In genomic region chr4:94446386-94446785, GRCh38 we compare ENCODE assay signal across 17 cellular contexts. TPM values are rescaled to one million over a fixed set of nuclear protein-coding genes. Genes with fewer than 3 reads are reported as not detected.
DNase-seq lines count a peak whose midpoint lies in the region; ATAC-seq and TF ChIP-seq lines count a peak whose summit lies in the region.
"Had no signal": no experiment of that assay in that cellular context is flagged by ENCODE, and none has a peak within 500 bp of the region (broad histone marks: within the 10 kb centered on the region; RNA-seq: fewer than 3 reads in every experiment).

No MANE protein-coding gene starts in this region.

- peak overlapping the region; percentile 68 for H3K27ac ChIP-seq in epithelial cell of prostate
- H3K27ac ChIP-seq in osteoblast (ENCODE audit: low read depth, low read length), result peak overlapping the region; percentile 88
- H3K27ac ChIP-seq: BLaER1 treated with 17β-estradiol and CSF1 and Interleukin-3, amounts not matched to agents 10 nM and 100 nM; dorsolateral prefrontal cortex had no signal

- H3K4me3 ChIP-seq in BJ (ENCODE audit: low read depth, low read length) (no peak overlapping the region), osteoblast (ENCODE audit: insufficient read depth, low read length) (no peak overlapping the region)
- H3K4me3 ChIP-seq: BLaER1 treated with 17β-estradiol and CSF1 and Interleukin-3, amounts not matched to agents 10 nM and 100 nM; dorsolateral prefrontal cortex had no signal

- H3K36me3 Mint-ChIP-seq in activated CD8-positive, alpha-beta T cell treated with anti-CD3 and anti-CD28 coated beads, Interleukin-2, amount 10 ng/mL, durations not matched to agents 7 days and 5 days (ENCODE audit: low read depth), result no peaks in the 10 kb centered on the region
- H3K36me3 Mint-ChIP-seq: activated naive CD4-positive, alpha-beta T cell treated with anti-CD3 and anti-CD28 coated beads, Interleukin-2, amount 50 U/mL, for 24 hours; IgD-negative memory B cell had no signal

- H3K9me3 ChIP-seq in osteoblast (ENCODE audit: low read depth, low read length), result no peaks in the 10 kb centered on the region
- H3K9me3 ChIP-seq: BLaER1 treated with 17β-estradiol and CSF1 and Interleukin-3, amounts not matched to agents 10 nM and 100 nM had no signal

- no peak for TF ChIP-seq CTCF in BJ (IDR thresholded peaks at IDR 0.05; ENCODE audit: insufficient read depth, low read depth, low read length)
- TF ChIP-seq CTCF in osteoblast (IDR thresholded peaks at IDR 0.05; ENCODE audit: extremely low read depth, low read depth, low read length), result no peak

- H3K36me3 ChIP-seq in BJ (ENCODE audit: control insufficient read depth, insufficient read depth, low read length), result no peaks in the 10 kb centered on the region
- no peaks in the 10 kb centered on the region for H3K36me3 ChIP-seq in osteoblast (ENCODE audit: insufficient read depth, low read length)
- H3K36me3 ChIP-seq: BLaER1 treated with 17β-estradiol and CSF1 and Interleukin-3, amounts not matched to agents 10 nM and 100 nM had no signal

- ATAC-seq in GM18520 (IDR thresholded peaks at IDR 0.05; ENCODE audit: unreplicated experiment), result no peak
- ATAC-seq in activated CD8-positive, alpha-beta T cell treated with anti-CD3 and anti-CD28 coated beads, Interleukin-2, amount 10 ng/mL, durations not matched to agents 7 days and 5 days, result no peak

- POLR2A ChIA-PET in BJ (lab: Charles Lee), result no interaction called here
- POLR2A ChIA-PET in activated CD8-positive, alpha-beta T cell treated with anti-CD3 and anti-CD28 coated beads, Interleukin-2, amount 10 ng/mL, durations not matched to agents 7 days and 5 days (lab: Charles Lee), result no interaction called here

- peak overlapping the region; percentile 51 for H3K4me2 ChIP-seq in osteoblast (ENCODE audit: insufficient read depth, low read length)
- H3K4me2 ChIP-seq: BLaER1 treated with 17β-estradiol and CSF1 and Interleukin-3, amounts not matched to agents 10 nM and 100 nM had no signal

- CTCF ChIA-PET in BJ (lab: Yijun Ruan, JAX), result no interaction called here
- CTCF ChIA-PET in activated CD8-positive, alpha-beta T cell treated with anti-CD3 and anti-CD28 coated beads, Interleukin-2, amount 10 ng/mL, durations not matched to agents 7 days and 5 days (lab: Charles Lee), result no interaction called here

- DNase-seq in BJ (ENCODE audit: low read depth) (peak; percentile 61), RPMI7951 (ENCODE audit: low read depth) (peak; percentile 67), epithelial cell of prostate (ENCODE audit: low read depth, low spot score) (peak; percentile 66), osteoblast (ENCODE audit: insufficient read length, low spot score, missing footprints) (peak; percentile 84), GF-D8 (lab: John Stamatoyannopoulos, UW) (no peak), SKM-1 (lab: John Stamatoyannopoulos, UW; ENCODE audit: unreplicated experiment) (no peak)
- no peak for DNase-seq in activated CD8-positive, alpha-beta T cell treated with anti-CD3 and anti-CD28 coated beads, Interleukin-2, amount 10 ng/mL, durations not matched to agents 7 days and 5 days
- DNase-seq: activated CD4-positive, CD25-positive, alpha-beta regulatory T cell; DND-41; dorsolateral prefrontal cortex; NCI-H1417 treated with DMSO at 0.1 percent for 48 hours; NCI-H446; T-helper 1 cell had no signal

- no peak overlapping the region for H3K4me3 Mint-ChIP-seq in activated CD8-positive, alpha-beta T cell treated with anti-CD3 and anti-CD28 coated beads, Interleukin-2, amount 10 ng/mL, durations not matched to agents 7 days and 5 days
- H3K4me3 Mint-ChIP-seq: activated naive CD4-positive, alpha-beta T cell treated with anti-CD3 and anti-CD28 coated beads, Interleukin-2, amount 50 U/mL, for 24 hours; IgD-negative memory B cell had no signal

- no peak overlapping the region for H3K27ac Mint-ChIP-seq in activated CD8-positive, alpha-beta T cell treated with anti-CD3 and anti-CD28 coated beads, Interleukin-2, amount 10 ng/mL, durations not matched to agents 7 days and 5 days
- H3K27ac Mint-ChIP-seq: activated naive CD4-positive, alpha-beta T cell treated with anti-CD3 and anti-CD28 coated beads, Interleukin-2, amount 50 U/mL, for 24 hours; IgD-negative memory B cell had no signal

- H3K4me1 ChIP-seq in osteoblast (ENCODE audit: insufficient read depth, low read length), result peaks cover 42% of the 10 kb centered on the region

- H2AFZ ChIP-seq in osteoblast (ENCODE audit: low read length), result peak overlapping the region; percentile 49

- H3K27me3 Mint-ChIP-seq in activated CD8-positive, alpha-beta T cell treated with anti-CD3 and anti-CD28 coated beads, Interleukin-2, amount 10 ng/mL, durations not matched to agents 7 days and 5 days (ENCODE audit: low read depth), result peaks cover 30% of the 10 kb centered on the region

- no peaks in the 10 kb centered on the region for H3K9me3 Mint-ChIP-seq in activated CD8-positive, alpha-beta T cell treated with anti-CD3 and anti-CD28 coated beads, Interleukin-2, amount 10 ng/mL, durations not matched to agents 7 days and 5 days (ENCODE audit: insufficient read depth)
- H3K9me3 Mint-ChIP-seq: activated naive CD4-positive, alpha-beta T cell treated with anti-CD3 and anti-CD28 coated beads, Interleukin-2, amount 50 U/mL, for 24 hours; IgD-negative memory B cell had no signal

- peaks cover 3% of the 10 kb centered on the region for H3K79me2 ChIP-seq in osteoblast (ENCODE audit: insufficient read depth, low read length)

- H3K27me3 ChIP-seq in BJ (ENCODE audit: control insufficient read depth, insufficient read depth, low read length) (no peaks in the 10 kb centered on the region), osteoblast (ENCODE audit: insufficient read depth, low read length) (no peaks in the 10 kb centered on the region)

- H4K20me1 ChIP-seq in osteoblast (ENCODE audit: insufficient read depth, low read length), result no peaks in the 10 kb centered on the region
- H4K20me1 ChIP-seq: BLaER1 treated with 17β-estradiol and CSF1 and Interleukin-3, amounts not matched to agents 10 nM and 100 nM had no signal

- peaks cover 5% of the 10 kb centered on the region for H3K4me1 Mint-ChIP-seq in activated CD8-positive, alpha-beta T cell treated with anti-CD3 and anti-CD28 coated beads, Interleukin-2, amount 10 ng/mL, durations not matched to agents 7 days and 5 days (ENCODE audit: low read depth)

RNA-seq across cellular contexts. Expression of gene PDLIM5, which starts 5.4 kb away (rescaled TPM):
- 207 and 353 TPM in 2 replicates for polyA plus RNA-seq in BJ (2011; rRNA removed)
- polyA minus RNA-seq in BJ (2011; rRNA and poly(A)+ RNA removed), result 263 and 278 TPM in 2 replicates
- 44.6 and 55.9 TPM in 2 replicates for total RNA-seq in RPMI7951 (2014; rRNA removed; shearing (Covaris generic))
- 242 and 312 TPM in 2 replicates for total RNA-seq in osteoblast
- total RNA-seq in activated CD8-positive, alpha-beta T cell treated with anti-CD3 and anti-CD28 coated beads, Interleukin-2, amount 10 ng/mL, durations not matched to agents 7 days and 5 days, result 10 to 100 TPM; 18.1 to 18.3 TPM

Comparison
In these comparisons a context has a peak if more than half of its experiments do, and no peak if none do; other contexts are left out.
1. DNase-seq: peak in BJ (single experiment), RPMI7951 (single experiment), epithelial cell of prostate (single experiment) and osteoblast (single experiment); none in GF-D8 (single experiment), SKM-1 (single experiment) and activated CD8-positive, alpha-beta T cell treated with anti-CD3 and anti-CD28 coated beads, Interleukin-2, amount 10 ng/mL, durations not matched to agents 7 days and 5 days (single experiment).